In the genomic region with DNA sequence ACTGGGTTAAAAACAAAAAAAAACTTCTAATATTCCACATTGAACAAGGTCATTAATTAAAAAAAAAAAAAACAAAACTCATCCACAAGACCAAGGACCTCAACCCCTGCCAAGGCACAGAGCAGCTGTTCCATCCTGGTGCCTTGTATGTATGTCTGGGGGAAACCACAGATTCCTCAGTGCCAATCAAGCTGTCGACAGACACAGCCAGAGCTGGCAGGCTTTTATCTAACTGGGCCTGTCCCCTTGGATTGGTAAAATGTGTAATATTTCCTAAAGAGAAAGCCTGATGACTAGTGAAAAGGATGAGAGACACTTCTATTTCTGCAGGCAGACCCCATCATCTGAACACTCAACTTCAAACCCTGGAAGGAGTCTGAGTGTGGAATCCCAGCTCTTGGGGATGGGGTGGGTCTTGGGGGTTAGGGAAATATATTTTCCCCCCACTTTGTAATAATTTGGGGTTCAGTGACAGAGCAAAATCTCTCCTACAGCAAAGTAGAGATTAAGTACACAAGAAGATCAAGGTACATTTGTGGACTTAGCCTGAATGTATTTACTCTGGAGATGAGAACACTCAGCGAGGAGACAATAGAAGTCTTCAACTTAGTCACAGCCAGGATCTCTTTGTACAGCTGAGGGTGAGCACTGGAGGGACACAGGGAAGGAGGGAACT, we compare ENCODE assay signal across 24 cellular contexts.
DNase-seq lines count a peak whose midpoint lies in the region; ATAC-seq and TF ChIP-seq lines count a peak whose summit lies in the region.
"Had no signal": no experiment of that assay in that cellular context is flagged by ENCODE, and none has a peak within 500 bp of the region (broad histone marks: within the 10 kb centered on the region; RNA-seq: fewer than 3 reads in every experiment).

No MANE protein-coding gene starts in this region.

- ATAC-seq in right cardiac atrium (peak; percentile 47 to 68), HG02981 (IDR thresholded peaks at IDR 0.05; ENCODE audit: unreplicated experiment) (no peak)
- ATAC-seq: activated CD8-positive, alpha-beta T cell treated with anti-CD3 and anti-CD28 coated beads, Interleukin-2, amount 10 ng/mL, durations not matched to agents 7 days and 5 days; activated naive CD4-positive, alpha-beta T cell treated with anti-CD3 and anti-CD28 coated beads, Interleukin-2, amount 50 U/mL, for 72 hours; body of pancreas; left colon had no signal

- in situ Hi-C loops in astrocyte of the cerebellum (cut with HindIII; ENCODE audit: low sequenced_read_pairs) = no loop called here

- no peaks in the 10 kb centered on the region for H3K9me3 ChIP-seq in right cardiac atrium (ENCODE audit: control insufficient read depth, low read length)
- no peaks in the 10 kb centered on the region for H3K9me3 ChIP-seq in skeletal muscle tissue (ENCODE audit: control insufficient read depth in 3 of 3, low read length in 3 of 3)
- H3K9me3 ChIP-seq: body of pancreas, HAP-1 had no signal

- no peaks in the 10 kb centered on the region for H3K4me1 Mint-ChIP-seq in activated T-helper 1 cell treated with anti-CD3 and anti-CD28 coated beads, Interleukin-12 subunit alpha, Interleukin-12 subunit beta, Interleukin-2, Interleukin-4 antibody, amounts not matched to agents 30 ng/mL and 10 ng/mL and 1 ng/mL, durations not matched to agents 14 hours and 24 hours and 36 hours (ENCODE audit: low read depth)
- H3K4me1 Mint-ChIP-seq: activated B cell treated with CpG ODN at 0.5 μM for 24 hours; CD4-positive, CD25-positive, alpha-beta regulatory T cell had no signal

- H3K9ac ChIP-seq in skeletal muscle tissue (ENCODE audit: low read depth in 1 of 3, low read length in 3 of 3) = no peak overlapping the region

- peaks cover 8% of the 10 kb centered on the region for H3K27me3 Mint-ChIP-seq in activated T-helper 1 cell treated with anti-CD3 and anti-CD28 coated beads, Interleukin-12 subunit alpha, Interleukin-12 subunit beta, Interleukin-2, Interleukin-4 antibody, amounts not matched to agents 30 ng/mL and 10 ng/mL and 1 ng/mL, durations not matched to agents 14 hours and 24 hours and 36 hours (ENCODE audit: insufficient read depth)
- H3K27me3 Mint-ChIP-seq: activated B cell treated with CpG ODN at 0.5 μM for 24 hours; dendritic cell treated with granulocyte-macrophage colony-stimulating factor and Interleukin-4, amounts not matched to agents 40 ng/mL and 50 ng/mL, for 4 days; stimulated activated naive CD8-positive, alpha-beta T cell treated with anti-CD3 and anti-CD28 coated beads, Interleukin-15, Interleukin-2, amounts not matched to agents 100 ng/mL and 50 ng/mL, for 24 hours had no signal

- H3K27me3 ChIP-seq in right cardiac atrium (ENCODE audit: control insufficient read depth, insufficient read depth) (no peaks in the 10 kb centered on the region), skeletal muscle tissue (ENCODE audit: control insufficient read depth in 3 of 3, insufficient read depth in 3 of 3, low read length in 3 of 3) (no peaks in the 10 kb centered on the region)
- H3K27me3 ChIP-seq: body of pancreas had no signal

- peak; percentile 55 for DNase-seq in DMS53 treated with DMSO at 0.1 percent for 48 hours (lab: John Stamatoyannopoulos, UW; ENCODE audit: unreplicated experiment)
- DNase-seq in astrocyte of the cerebellum (ENCODE audit: low read depth) = peak; percentile 33
- peak in 1 of 3 donors; percentile 61 for DNase-seq in right cardiac atrium
- no peak for DNase-seq in activated T-helper 1 cell treated with anti-CD3 and anti-CD28 coated beads, Interleukin-12 subunit alpha, Interleukin-12 subunit beta, Interleukin-2, Interleukin-4 antibody, amounts not matched to agents 30 ng/mL and 10 ng/mL and 1 ng/mL, durations not matched to agents 14 hours and 24 hours and 36 hours (ENCODE audit: low spot score)
- no peak for DNase-seq in NCI-H1694 (lab: John Stamatoyannopoulos, UW)
- no peak for DNase-seq in activated naive CD4-positive, alpha-beta T cell treated with Interleukin-2 at 50 U/mL for 16 hours
- DNase-seq: activated B cell treated with CpG ODN at 0.5 μM for 24 hours; activated CD8-positive, alpha-beta T cell treated with anti-CD3 and anti-CD28 coated beads, Interleukin-2, amount 10 ng/mL, durations not matched to agents 7 days and 5 days; activated T-cell treated with anti-CD3 and anti-CD28 coated beads, Interleukin-2, amount 50 U/mL, for 48 hours; body of pancreas; CD4-positive, CD25-positive, alpha-beta regulatory T cell; DMS79; foreskin melanocyte; left colon; NCI-H1417 treated with DMSO at 0.1 percent for 48 hours; PC-9; stimulated activated CD4-positive, alpha-beta T cell treated with anti-CD3 and anti-CD28 coated beads, Interleukin-2, amount 100 ng/mL, for 24 hours; T-helper 2 cell had no signal

- no peaks in the 10 kb centered on the region for H3K9me3 Mint-ChIP-seq in activated T-helper 1 cell treated with anti-CD3 and anti-CD28 coated beads, Interleukin-12 subunit alpha, Interleukin-12 subunit beta, Interleukin-2, Interleukin-4 antibody, amounts not matched to agents 30 ng/mL and 10 ng/mL and 1 ng/mL, durations not matched to agents 14 hours and 24 hours and 36 hours
- H3K9me3 Mint-ChIP-seq: activated B cell treated with CpG ODN at 0.5 μM for 24 hours; activated naive CD4-positive, alpha-beta T cell treated with anti-CD3 and anti-CD28 coated beads, Interleukin-2, amount 50 U/mL, for 72 hours; dendritic cell treated with granulocyte-macrophage colony-stimulating factor and Interleukin-4, amounts not matched to agents 40 ng/mL and 50 ng/mL, for 4 days; stimulated activated naive CD8-positive, alpha-beta T cell treated with anti-CD3 and anti-CD28 coated beads, Interleukin-15, Interleukin-2, amounts not matched to agents 100 ng/mL and 50 ng/mL, for 24 hours had no signal

- no peak for TF ChIP-seq CTCF in astrocyte of the cerebellum (IDR thresholded peaks at IDR 0.05; ENCODE audit: low read depth, low read length, missing control alignments)

- intact Hi-C loops in right cardiac atrium (cut with DNase I) = no loop called here
- intact Hi-C loops in activated T-helper 1 cell treated with anti-CD3 and anti-CD28 coated beads, Interleukin-12 subunit alpha, Interleukin-12 subunit beta, Interleukin-2, Interleukin-4 antibody, amounts not matched to agents 30 ng/mL and 10 ng/mL and 1 ng/mL, durations not matched to agents 14 hours and 24 hours and 36 hours (cut with micrococcal nuclease) = no loop called here

- H3K36me3 Mint-ChIP-seq in activated T-helper 1 cell treated with anti-CD3 and anti-CD28 coated beads, Interleukin-12 subunit alpha, Interleukin-12 subunit beta, Interleukin-2, Interleukin-4 antibody, amounts not matched to agents 30 ng/mL and 10 ng/mL and 1 ng/mL, durations not matched to agents 14 hours and 24 hours and 36 hours (ENCODE audit: low read depth) = no peaks in the 10 kb centered on the region
- H3K36me3 Mint-ChIP-seq: activated naive CD4-positive, alpha-beta T cell treated with anti-CD3 and anti-CD28 coated beads, Interleukin-2, amount 50 U/mL, for 72 hours; CD4-positive, CD25-positive, alpha-beta regulatory T cell had no signal

- H3K27ac ChIP-seq in right cardiac atrium (ENCODE audit: low read length) (peak overlapping the region; percentile 93), skeletal muscle tissue (ENCODE audit: low read depth, low read length) (peak overlapping the region; percentile 88)
- H3K27ac ChIP-seq: body of pancreas, PC-9 had no signal

- H3K4me3 ChIP-seq in astrocyte of the cerebellum (ENCODE audit: low read depth, low read length) = no peak overlapping the region
- H3K4me3 ChIP-seq in right cardiac atrium (ENCODE audit: low read length) = no peak overlapping the region
- H3K4me3 ChIP-seq in skeletal muscle tissue (ENCODE audit: low read length in 3 of 3) = peak overlapping the region in 1 of 3 donors; percentile 34
- H3K4me3 ChIP-seq: body of pancreas, HAP-1, PC-9 had no signal

- H3K36me3 ChIP-seq in skeletal muscle tissue (ENCODE audit: control insufficient read depth in 3 of 3, insufficient read depth in 3 of 3, low read length in 3 of 3) = no peaks in the 10 kb centered on the region
- H3K36me3 ChIP-seq: HAP-1 had no signal

- no peak overlapping the region for H3K27ac Mint-ChIP-seq in activated T-helper 1 cell treated with anti-CD3 and anti-CD28 coated beads, Interleukin-12 subunit alpha, Interleukin-12 subunit beta, Interleukin-2, Interleukin-4 antibody, amounts not matched to agents 30 ng/mL and 10 ng/mL and 1 ng/mL, durations not matched to agents 14 hours and 24 hours and 36 hours
- H3K27ac Mint-ChIP-seq: activated B cell treated with CpG ODN at 0.5 μM for 24 hours; activated CD8-positive, alpha-beta T cell treated with anti-CD3 and anti-CD28 coated beads, Interleukin-2, amount 10 ng/mL, durations not matched to agents 7 days and 5 days; activated naive CD4-positive, alpha-beta T cell treated with anti-CD3 and anti-CD28 coated beads, Interleukin-2, amount 50 U/mL, for 72 hours; dendritic cell treated with granulocyte-macrophage colony-stimulating factor and Interleukin-4, amounts not matched to agents 40 ng/mL and 50 ng/mL, for 4 days; stimulated activated naive CD8-positive, alpha-beta T cell treated with anti-CD3 and anti-CD28 coated beads, Interleukin-15, Interleukin-2, amounts not matched to agents 100 ng/mL and 50 ng/mL, for 24 hours had no signal

- no peak overlapping the region for H3K4me3 Mint-ChIP-seq in activated T-helper 1 cell treated with anti-CD3 and anti-CD28 coated beads, Interleukin-12 subunit alpha, Interleukin-12 subunit beta, Interleukin-2, Interleukin-4 antibody, amounts not matched to agents 30 ng/mL and 10 ng/mL and 1 ng/mL, durations not matched to agents 14 hours and 24 hours and 36 hours
- H3K4me3 Mint-ChIP-seq: activated B cell treated with CpG ODN at 0.5 μM for 24 hours; activated CD8-positive, alpha-beta T cell treated with anti-CD3 and anti-CD28 coated beads, Interleukin-2, amount 10 ng/mL, durations not matched to agents 7 days and 5 days; CD4-positive, CD25-positive, alpha-beta regulatory T cell; dendritic cell treated with granulocyte-macrophage colony-stimulating factor and Interleukin-4, amounts not matched to agents 40 ng/mL and 50 ng/mL, for 4 days; stimulated activated naive CD8-positive, alpha-beta T cell treated with anti-CD3 and anti-CD28 coated beads, Interleukin-15, Interleukin-2, amounts not matched to agents 100 ng/mL and 50 ng/mL, for 24 hours had no signal

- WGBS in right cardiac atrium = 56% methylated on average over 2 of the region's 2 CpGs

- H3K4me1 ChIP-seq in right cardiac atrium (ENCODE audit: control insufficient read depth, insufficient read depth, low read length) = peaks cover 8% of the 10 kb centered on the region
- H3K4me1 ChIP-seq in skeletal muscle tissue (ENCODE audit: control insufficient read depth in 3 of 3, insufficient read depth in 3 of 3, low read length in 3 of 3) = peaks cover 43 to 58% (median 51%) of the 10 kb centered on the region in 3 donors
- H3K4me1 ChIP-seq: body of pancreas, HAP-1 had no signal

Comparison
In these comparisons a context has a peak if more than half of its experiments do, and no peak if none do; other contexts are left out.
1. DNase-seq: peak in DMS53 treated with DMSO at 0.1 percent for 48 hours (single experiment) and astrocyte of the cerebellum (single experiment); none in activated T-helper 1 cell treated with anti-CD3 and anti-CD28 coated beads, Interleukin-12 subunit alpha, Interleukin-12 subunit beta, Interleukin-2, Interleukin-4 antibody, amounts not matched to agents 30 ng/mL and 10 ng/mL and 1 ng/mL, durations not matched to agents 14 hours and 24 hours and 36 hours (single experiment), NCI-H1694 (single experiment) and activated naive CD4-positive, alpha-beta T cell treated with Interleukin-2 at 50 U/mL for 16 hours (single experiment).